ENCODE assay signal across 9 cellular contexts in the genomic region with DNA sequence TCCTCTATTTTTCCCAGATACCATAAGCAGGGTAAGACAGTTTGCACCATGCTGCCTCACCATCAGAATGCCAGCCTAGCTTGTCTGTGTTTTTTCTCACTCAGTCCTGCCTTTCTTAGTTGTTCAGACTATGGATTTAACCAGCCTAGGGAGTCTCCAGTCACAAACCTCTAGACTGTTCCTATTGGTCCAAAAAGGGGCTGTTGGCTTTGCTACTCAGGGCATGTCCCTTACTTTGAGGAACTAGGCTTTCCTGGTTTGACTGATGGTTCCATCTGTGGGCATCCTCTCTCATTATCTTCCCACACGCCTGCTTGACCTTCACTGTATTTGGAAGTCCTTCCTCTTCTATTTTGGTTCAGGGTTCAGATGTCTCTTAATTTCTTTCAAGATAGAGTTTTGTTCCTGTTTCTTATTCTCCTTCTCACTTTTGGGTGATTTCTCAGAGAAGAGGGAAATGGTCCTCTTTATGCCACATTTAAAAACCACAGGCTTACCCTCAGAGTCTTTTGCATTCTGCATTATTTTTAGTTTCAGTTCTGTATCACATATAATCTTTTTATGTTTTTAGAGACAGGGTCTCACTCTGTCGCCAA. TPM values are rescaled to one million over a fixed set of nuclear protein-coding genes. Genes with fewer than 3 reads are reported as not detected.
DNase-seq lines count a peak whose midpoint lies in the region; ATAC-seq lines count a peak whose summit lies in the region.
"Had no signal": no experiment of that assay in that cellular context is flagged by ENCODE, and none has a peak within 500 bp of the region (broad histone marks: within the 10 kb centered on the region; RNA-seq: fewer than 3 reads in every experiment).

No MANE protein-coding gene starts in this region.

- no peaks in the 10 kb centered on the region for H3K36me3 Mint-ChIP-seq in activated naive CD4-positive, alpha-beta T cell treated with anti-CD3 and anti-CD28 coated beads, Interleukin-2, amount 50 U/mL, for 24 hours
- H3K36me3 Mint-ChIP-seq: CD8-positive, alpha-beta T cell had no signal

- ATAC-seq in HG02981 (IDR thresholded peaks at IDR 0.05; ENCODE audit: unreplicated experiment) (peak; percentile 78), sciatic nerve (peak; percentile 61)
- ATAC-seq: CD8-positive, alpha-beta T cell had no signal

- peaks cover 29% of the 10 kb centered on the region for H3K4me1 Mint-ChIP-seq in activated naive CD4-positive, alpha-beta T cell treated with anti-CD3 and anti-CD28 coated beads, Interleukin-2, amount 50 U/mL, for 24 hours

- DNase-seq in activated naive CD4-positive, alpha-beta T cell treated with Interleukin-2 at 50 U/mL for 16 hours = no peak
- DNase-seq in SKM-1 (lab: John Stamatoyannopoulos, UW; ENCODE audit: unreplicated experiment) (peak; percentile 95), sciatic nerve (ENCODE audit: low spot score) (no peak), AG08395 (ENCODE audit: low spot score) (no peak), HuH-7.5 (ENCODE audit: low spot score) (no peak), NCI-H526 (lab: John Stamatoyannopoulos, UW) (no peak)

- H3K4me3 Mint-ChIP-seq in activated naive CD4-positive, alpha-beta T cell treated with anti-CD3 and anti-CD28 coated beads, Interleukin-2, amount 50 U/mL, for 24 hours = peak overlapping the region; percentile 56
- H3K4me3 Mint-ChIP-seq: CD8-positive, alpha-beta T cell had no signal

- intact Hi-C loops in sciatic nerve (cut with DNase I) = no loop called here

- H3K9me3 Mint-ChIP-seq in activated naive CD4-positive, alpha-beta T cell treated with anti-CD3 and anti-CD28 coated beads, Interleukin-2, amount 50 U/mL, for 24 hours = no peaks in the 10 kb centered on the region
- H3K9me3 Mint-ChIP-seq: CD8-positive, alpha-beta T cell had no signal

- no peak overlapping the region for H3K27ac Mint-ChIP-seq in activated naive CD4-positive, alpha-beta T cell treated with anti-CD3 and anti-CD28 coated beads, Interleukin-2, amount 50 U/mL, for 24 hours
- H3K27ac Mint-ChIP-seq: CD8-positive, alpha-beta T cell had no signal

- no peaks in the 10 kb centered on the region for H3K27me3 Mint-ChIP-seq in activated naive CD4-positive, alpha-beta T cell treated with anti-CD3 and anti-CD28 coated beads, Interleukin-2, amount 50 U/mL, for 24 hours

RNA-seq across cellular contexts. Expression of a gene that starts 31.3 kb away (rescaled TPM):
- total RNA-seq in sciatic nerve = 43.2 TPM

RNA-seq across cellular contexts. Expression of a gene that starts 59.9 kb away (rescaled TPM):
- total RNA-seq in sciatic nerve = 0.80 TPM
- total RNA-seq: CD8-positive, alpha-beta T cell had no signal
